In the genomic region with DNA sequence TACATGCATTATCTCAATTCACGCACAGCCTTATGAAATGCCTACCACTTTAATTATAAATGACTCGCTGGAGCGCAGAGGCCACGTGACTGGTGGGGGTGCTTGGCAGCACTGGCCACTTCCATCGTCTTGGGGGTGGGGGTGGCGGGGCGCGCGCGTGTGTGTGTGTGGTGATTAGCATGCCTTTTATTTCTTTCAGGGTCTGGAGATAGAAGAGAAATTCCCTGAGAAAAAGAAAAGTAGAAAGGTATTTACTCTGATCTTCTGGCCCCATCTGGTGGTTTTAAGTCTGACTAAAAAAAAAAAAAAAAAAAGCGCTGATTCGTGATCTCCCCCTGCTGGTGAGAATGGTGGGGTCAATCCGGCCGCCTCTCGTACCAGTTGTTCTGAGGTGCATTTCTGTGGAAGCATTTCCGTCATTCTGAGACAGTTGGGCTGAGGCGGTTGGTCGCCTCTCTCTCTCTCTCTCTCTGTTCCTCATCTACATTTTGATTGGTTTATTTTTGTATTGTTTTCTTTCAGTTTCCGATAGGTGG, we compare ENCODE assay signal across 8 cellular contexts. TPM values are rescaled to one million over a fixed set of nuclear protein-coding genes. Genes with fewer than 3 reads are reported as not detected.
DNase-seq lines count a peak whose midpoint lies in the region; ATAC-seq and FAIRE-seq lines count a peak whose summit lies in the region.

A gene with protein sequence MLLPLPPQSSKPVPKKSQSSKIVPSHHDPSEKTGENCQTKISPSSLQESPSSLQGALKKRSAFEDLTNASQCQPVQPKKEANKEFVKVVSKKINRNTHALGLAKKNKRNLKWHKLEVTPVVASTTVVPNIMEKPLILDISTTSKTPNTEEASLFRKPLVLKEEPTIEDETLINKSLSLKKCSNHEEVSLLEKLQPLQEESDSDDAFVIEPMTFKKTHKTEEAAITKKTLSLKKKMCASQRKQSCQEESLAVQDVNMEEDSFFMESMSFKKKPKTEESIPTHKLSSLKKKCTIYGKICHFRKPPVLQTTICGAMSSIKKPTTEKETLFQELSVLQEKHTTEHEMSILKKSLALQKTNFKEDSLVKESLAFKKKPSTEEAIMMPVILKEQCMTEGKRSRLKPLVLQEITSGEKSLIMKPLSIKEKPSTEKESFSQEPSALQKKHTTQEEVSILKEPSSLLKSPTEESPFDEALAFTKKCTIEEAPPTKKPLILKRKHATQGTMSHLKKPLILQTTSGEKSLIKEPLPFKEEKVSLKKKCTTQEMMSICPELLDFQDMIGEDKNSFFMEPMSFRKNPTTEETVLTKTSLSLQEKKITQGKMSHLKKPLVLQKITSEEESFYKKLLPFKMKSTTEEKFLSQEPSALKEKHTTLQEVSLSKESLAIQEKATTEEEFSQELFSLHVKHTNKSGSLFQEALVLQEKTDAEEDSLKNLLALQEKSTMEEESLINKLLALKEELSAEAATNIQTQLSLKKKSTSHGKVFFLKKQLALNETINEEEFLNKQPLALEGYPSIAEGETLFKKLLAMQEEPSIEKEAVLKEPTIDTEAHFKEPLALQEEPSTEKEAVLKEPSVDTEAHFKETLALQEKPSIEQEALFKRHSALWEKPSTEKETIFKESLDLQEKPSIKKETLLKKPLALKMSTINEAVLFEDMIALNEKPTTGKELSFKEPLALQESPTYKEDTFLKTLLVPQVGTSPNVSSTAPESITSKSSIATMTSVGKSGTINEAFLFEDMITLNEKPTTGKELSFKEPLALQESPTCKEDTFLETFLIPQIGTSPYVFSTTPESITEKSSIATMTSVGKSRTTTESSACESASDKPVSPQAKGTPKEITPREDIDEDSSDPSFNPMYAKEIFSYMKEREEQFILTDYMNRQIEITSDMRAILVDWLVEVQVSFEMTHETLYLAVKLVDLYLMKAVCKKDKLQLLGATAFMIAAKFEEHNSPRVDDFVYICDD (N-terminal part only) (plus strand): TSS at position 402 of the 536 bp plus-strand sequence. CDS start 80,399 bp downstream, outside the sequence.

- peak; percentile 88 for FAIRE-seq in GM19239 (lab: Jason Lieb, UNC)

- ATAC-seq in HG03432 (IDR thresholded peaks at IDR 0.05; ENCODE audit: unreplicated experiment): peak; percentile 99

- DNase-seq in C1 segment of cervical spinal cord (lab: John Stamatoyannopoulos, UW) (peak in 12 of 14 donors; percentile 12 to 74 (median 43)), GM19239 (ENCODE audit: insufficient read length, low spot score) (peak; percentile 34), NCI-H510A (lab: John Stamatoyannopoulos, UW) (peak; percentile 21), dermis blood vessel endothelial cell (peak; percentile 76), medulla oblongata (ENCODE audit: extremely low spot score) (peak; percentile 65)
- peak; percentile 62 for DNase-seq in activated CD4-positive, alpha-beta T cell treated with anti-CD3 and anti-CD28 coated beads, Interleukin-2, amount 50 U/mL, for 1 hour
- peak; percentile 40 for DNase-seq in stimulated activated CD8-positive, alpha-beta memory T cell treated with anti-CD3 and anti-CD28 coated beads, Interleukin-12 subunit alpha, Interleukin-12 subunit beta, amount 100 ng/mL, for 1 hour (ENCODE audit: low read depth)

RNA-seq across cellular contexts. Expression of the gene that starts here (rescaled TPM):
- 0.88 TPM in 1 of 2 replicates, not detected in the other for total RNA-seq in dermis blood vessel endothelial cell

Comparison
In these comparisons a context has a peak if more than half of its experiments do, and no peak if none do; other contexts are left out.
1. Peak in every context shown above with its lines: DNase-seq and ATAC-seq.
2. Peak in DNase-seq in dermis blood vessel endothelial cell; RNA of the gene not detected or under 1 TPM.
3. DNase-seq: peak in every context shown above with its lines; median percentile 76 in dermis blood vessel endothelial cell; 65 in medulla oblongata; 62 in activated CD4-positive, alpha-beta T cell treated with anti-CD3 and anti-CD28 coated beads, Interleukin-2, amount 50 U/mL, for 1 hour; 43 in C1 segment of cervical spinal cord; 40 in stimulated activated CD8-positive, alpha-beta memory T cell treated with anti-CD3 and anti-CD28 coated beads, Interleukin-12 subunit alpha, Interleukin-12 subunit beta, amount 100 ng/mL, for 1 hour; 34 in GM19239; 21 in NCI-H510A.